In genomic region chr12:51083140-51083833, GRCh38 we compare ENCODE assay signal across 8 cellular contexts. TPM values are rescaled to one million over a fixed set of nuclear protein-coding genes. Genes with fewer than 3 reads are reported as not detected.
DNase-seq lines count a peak whose midpoint lies in the region; ATAC-seq and TF ChIP-seq lines count a peak whose summit lies in the region.

Gene CSRNP2, minus strand, starts transcription at chr12:51083596. Its CDS starts 7,035 bp downstream, at chr12:51076561.

- DNase-seq in DMS53 (lab: John Stamatoyannopoulos, UW) (peak; percentile 98), KBM-7 (peak; percentile 96)
- peak; percentile 95 for DNase-seq in activated T-cell treated with anti-CD3 and anti-CD28 coated beads, Interleukin-2, amount 50 U/mL, for 24 hours
- DNase-seq in stimulated activated CD8-positive, alpha-beta memory T cell treated with anti-CD3 and anti-CD28 coated beads, Interleukin-7, amount 100 ng/mL, for 24 hours (ENCODE audit: low read depth) = peak; percentile 85

- no peaks in the 10 kb centered on the region for H3K27me3 ChIP-seq in esophagus (ENCODE audit: control insufficient read depth in 1 of 2, insufficient read depth in 2 of 2, low read length in 2 of 2)
- H3K27me3 ChIP-seq in muscle layer of colon (ENCODE audit: control insufficient read depth in 1 of 2, insufficient read depth in 2 of 2, low read length in 2 of 2) = no peaks in the 10 kb centered on the region

- H3K9me3 Mint-ChIP-seq in activated T-cell treated with anti-CD3 and anti-CD28 coated beads, Interleukin-2, amount 50 U/mL, for 24 hours = no peaks in the 10 kb centered on the region

- ATAC-seq in GM21717 (IDR thresholded peaks at IDR 0.05; ENCODE audit: unreplicated experiment) = peak; percentile 96

- no peaks in the 10 kb centered on the region for H3K27me3 Mint-ChIP-seq in activated T-cell treated with anti-CD3 and anti-CD28 coated beads, Interleukin-2, amount 50 U/mL, for 24 hours

- H3K36me3 ChIP-seq in esophagus (ENCODE audit: control insufficient read depth in 2 of 2, insufficient read depth in 2 of 2, low read length in 1 of 2) = no peaks in the 10 kb centered on the region
- H3K36me3 ChIP-seq in muscle layer of colon (ENCODE audit: insufficient read depth, low read length) = no peaks in the 10 kb centered on the region

- no peaks in the 10 kb centered on the region for H3K4me1 ChIP-seq in esophagus (ENCODE audit: control insufficient read depth in 2 of 2, insufficient read depth in 2 of 2, low read length in 1 of 2)
- H3K4me1 ChIP-seq in muscle layer of colon (ENCODE audit: insufficient read depth, low read length) = peaks cover 13% of the 10 kb centered on the region

- in situ Hi-C loops in KBM-7 (cut with MboI; ENCODE audit: low pct_unique_long_range_greater_than_20kb, low sequenced_read_pairs) = no loop called here

- peaks cover 25% of the 10 kb centered on the region for H3K36me3 Mint-ChIP-seq in activated T-cell treated with anti-CD3 and anti-CD28 coated beads, Interleukin-2, amount 50 U/mL, for 24 hours (ENCODE audit: low read depth)

- no peaks in the 10 kb centered on the region for H3K9me3 ChIP-seq in esophagus (ENCODE audit: control insufficient read depth in 2 of 2, insufficient read depth in 1 of 2, low read depth in 1 of 2, low read length in 1 of 2)
- H3K9me3 ChIP-seq in muscle layer of colon (ENCODE audit: low read length) = no peaks in the 10 kb centered on the region

- H3K27ac ChIP-seq in esophagus (ENCODE audit: low read depth in 2 of 2, low read length in 1 of 2) = peak within 1 kb of the TSS; percentile 88 to 95
- peak within 1 kb of the TSS; percentile 99 for H3K27ac ChIP-seq in muscle layer of colon (ENCODE audit: low read depth, low read length)

- peak within 1 kb of the TSS; percentile 92 for H3K27ac Mint-ChIP-seq in activated T-cell treated with anti-CD3 and anti-CD28 coated beads, Interleukin-2, amount 50 U/mL, for 24 hours

- WGBS in esophagus, 2 donors = 0 to 1% methylated on average over 54 to 72 of the region's 72 CpGs

- H3K4me1 Mint-ChIP-seq in activated T-cell treated with anti-CD3 and anti-CD28 coated beads, Interleukin-2, amount 50 U/mL, for 24 hours (ENCODE audit: low read depth) = peaks cover 52% of the 10 kb centered on the region

- peak within 1 kb of the TSS; percentile 90 for H3K4me3 Mint-ChIP-seq in activated T-cell treated with anti-CD3 and anti-CD28 coated beads, Interleukin-2, amount 50 U/mL, for 24 hours

- H3K4me3 ChIP-seq in esophagus (ENCODE audit: low read depth in 1 of 2, low read length in 2 of 2) (peak within 1 kb of the TSS; percentile 92 to 96), muscle layer of colon (ENCODE audit: low read depth in 1 of 2, low read length in 2 of 2) (peak within 1 kb of the TSS; percentile 68 to 89)

- H3K9ac ChIP-seq in muscle layer of colon (ENCODE audit: low read length) = peak within 1 kb of the TSS; percentile 56

TF ChIP-seq in PFSK-1, 5 proteins besides CTCF, POLR2A, EP300 and RAD21:
- TF ChIP-seq REST (IDR thresholded peaks at IDR 0.05; ENCODE audit: insufficient read depth in 1 of 2, low read depth in 2 of 2, low read length in 2 of 2) (peak; percentile 1 to 72; a peak in 2 of 4 replicates), POLR2AphosphoS5 (IDR thresholded peaks at IDR 0.05; ENCODE audit: low read depth, low read length) (peak; percentile 98), FOXP2 (optimal IDR thresholded peaks at IDR 0.05; ENCODE audit: borderline replicate concordance, extremely low read depth, extremely low read length, insufficient read depth) (no peak), TAF1 (IDR thresholded peaks at IDR 0.05; ENCODE audit: borderline replicate concordance, insufficient read depth, low read length) (peak; percentile 96), SIN3A (IDR thresholded peaks at IDR 0.05; ENCODE audit: borderline replicate concordance, insufficient read depth, low read length) (peak; percentile 85)

RNA-seq across cellular contexts. Expression of gene CSRNP2, which starts in this region (rescaled TPM):
- polyA plus RNA-seq in PFSK-1 (2012; ENCODE audit: insufficient read length, low read depth) = 29.2 TPM
- 1 to 10 TPM; 4.8 to 7.3 TPM for polyA plus RNA-seq in esophagus

Comparison
In these comparisons a context has a peak if more than half of its experiments do, and no peak if none do; other contexts are left out.
1. Peak in every context shown above with its lines: DNase-seq, ATAC-seq, H3K4me3 ChIP-seq and H3K27ac ChIP-seq.